In the genomic region with DNA sequence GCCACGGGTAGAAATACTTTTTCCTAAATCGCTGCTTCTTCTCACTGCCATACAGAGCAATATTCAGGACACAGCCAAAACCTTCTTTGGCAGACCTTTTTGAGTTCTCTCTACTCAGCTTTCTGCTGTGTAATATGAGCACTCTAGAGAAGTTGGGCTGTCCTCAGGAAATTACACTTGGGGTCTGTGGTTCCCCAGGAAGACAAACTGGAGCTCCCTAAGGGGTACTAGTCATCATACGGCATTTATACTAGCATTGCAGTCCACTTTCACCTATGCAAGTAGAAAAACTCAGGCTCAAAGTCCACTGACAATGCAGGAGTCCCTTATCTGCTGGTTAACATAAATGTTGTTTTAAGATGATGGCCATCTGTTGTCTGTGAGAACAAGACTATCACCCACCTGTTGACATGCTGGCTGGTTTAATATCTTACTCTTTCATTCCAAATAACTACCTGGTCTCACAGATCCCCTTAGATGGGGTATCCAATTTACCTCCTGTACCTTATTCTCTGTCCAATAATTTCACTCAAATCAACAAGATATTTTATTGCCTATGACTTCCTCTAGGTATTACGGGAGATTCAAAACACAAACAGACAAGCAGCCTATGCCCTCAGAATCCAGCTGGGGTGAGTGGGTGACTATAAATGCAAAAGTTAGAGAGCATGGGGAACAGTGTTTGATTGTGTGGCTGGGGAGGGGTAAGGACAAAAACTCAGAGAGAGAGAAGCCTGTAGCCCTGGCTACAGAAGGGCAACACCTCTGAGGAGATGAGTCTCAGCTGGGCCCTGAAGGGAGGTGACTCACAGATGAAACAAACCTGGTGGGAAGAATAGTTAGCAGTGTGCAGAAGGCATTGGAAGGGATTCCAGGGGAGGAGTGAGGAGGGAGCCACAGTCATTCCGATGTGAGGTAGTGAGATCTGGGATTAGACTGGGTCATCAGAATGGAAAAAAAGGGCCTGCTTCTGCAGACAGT, we compare ENCODE assay signal across 12 cellular contexts. TPM values are rescaled to one million over a fixed set of nuclear protein-coding genes. Genes with fewer than 3 reads are reported as not detected.
A peak's percentile ranks its signal among the peaks of the same experiment; 100 is the strongest.
DNase-seq lines count a peak whose midpoint lies in the region; ATAC-seq, FAIRE-seq and TF ChIP-seq lines count a peak whose summit lies in the region.
"Had no signal": no experiment of that assay in that cellular context is flagged by ENCODE, and none has a peak within 500 bp of the region (broad histone marks: within the 10 kb centered on the region; RNA-seq: fewer than 3 reads in every experiment).

No MANE protein-coding gene starts in this region.

- intact Hi-C loops in activated T-helper 1 cell treated with anti-CD3 and anti-CD28 coated beads, Interleukin-12 subunit alpha, Interleukin-12 subunit beta, Interleukin-2, Interleukin-4 antibody, amounts not matched to agents 30 ng/mL and 10 ng/mL and 1 ng/mL, durations not matched to agents 14 hours and 24 hours and 36 hours (cut with micrococcal nuclease): no loop called here

- no peaks in the 10 kb centered on the region for H3K79me2 ChIP-seq in GM23248 (ENCODE audit: insufficient read depth)
- H3K79me2 ChIP-seq: parathyroid adenoma had no signal

- H3K36me3 ChIP-seq in GM23248 (ENCODE audit: low read depth): no peaks in the 10 kb centered on the region
- no peaks in the 10 kb centered on the region for H3K36me3 ChIP-seq in mucosa of rectum (ENCODE audit: control insufficient read depth in 2 of 2, insufficient read depth in 2 of 2, low read length in 2 of 2)

- H3F3A ChIP-seq in GM23248 (ENCODE audit: insufficient read depth): no peaks in the 10 kb centered on the region

- no peak for TF ChIP-seq CTCF in D721Med (IDR thresholded peaks at IDR 0.05; ENCODE audit: insufficient read depth, missing control alignments)

- H3K4me1 Mint-ChIP-seq in activated T-helper 1 cell treated with anti-CD3 and anti-CD28 coated beads, Interleukin-12 subunit alpha, Interleukin-12 subunit beta, Interleukin-2, Interleukin-4 antibody, amounts not matched to agents 30 ng/mL and 10 ng/mL and 1 ng/mL, durations not matched to agents 14 hours and 24 hours and 36 hours (ENCODE audit: low read depth): peaks cover 36% of the 10 kb centered on the region

- H3K36me3 Mint-ChIP-seq in activated T-helper 1 cell treated with anti-CD3 and anti-CD28 coated beads, Interleukin-12 subunit alpha, Interleukin-12 subunit beta, Interleukin-2, Interleukin-4 antibody, amounts not matched to agents 30 ng/mL and 10 ng/mL and 1 ng/mL, durations not matched to agents 14 hours and 24 hours and 36 hours (ENCODE audit: low read depth): peaks cover 13% of the 10 kb centered on the region
- H3K36me3 Mint-ChIP-seq: activated naive CD4-positive, alpha-beta T cell treated with anti-CD3 and anti-CD28 coated beads, Interleukin-2, amount 50 U/mL, for 72 hours had no signal

- H3K27me3 ChIP-seq in GM23248 (replicated peaks; ENCODE audit: insufficient read depth) (no peaks in the 10 kb centered on the region), mucosa of rectum (ENCODE audit: control insufficient read depth in 2 of 2, insufficient read depth in 2 of 2, low read length in 2 of 2) (no peaks in the 10 kb centered on the region)

- FAIRE-seq in D721Med (lab: Jason Lieb, UNC): peak; percentile 88

- WGBS in GM23248 (ENCODE audit: low coverage in 1 of 2, low lambda C conversion rate in 2 of 2, missing lambda C conversion rate in 2 of 2), 2 experiments: 28 to 31% methylated on average over 5 of the region's 5 CpGs

- H3K4me2 ChIP-seq in GM23248 (ENCODE audit: unreplicated experiment): no peak overlapping the region

- no peaks in the 10 kb centered on the region for H4K20me1 ChIP-seq in GM23248 (ENCODE audit: insufficient read depth)

- no peak overlapping the region for H3K27ac Mint-ChIP-seq in activated T-helper 1 cell treated with anti-CD3 and anti-CD28 coated beads, Interleukin-12 subunit alpha, Interleukin-12 subunit beta, Interleukin-2, Interleukin-4 antibody, amounts not matched to agents 30 ng/mL and 10 ng/mL and 1 ng/mL, durations not matched to agents 14 hours and 24 hours and 36 hours
- H3K27ac Mint-ChIP-seq: activated naive CD4-positive, alpha-beta T cell treated with anti-CD3 and anti-CD28 coated beads, Interleukin-2, amount 50 U/mL, for 72 hours had no signal

- H3K4me1 ChIP-seq in GM23248 (ENCODE audit: insufficient read depth) (no peaks in the 10 kb centered on the region), mucosa of rectum (ENCODE audit: control insufficient read depth in 2 of 2, insufficient read depth in 2 of 2, low read length in 2 of 2) (peaks cover 0 to 4% of the 10 kb centered on the region in 2 donors)
- H3K4me1 ChIP-seq: parathyroid adenoma had no signal

- no peaks in the 10 kb centered on the region for H3K9me2 ChIP-seq in GM23248 (ENCODE audit: insufficient read depth)

- no peak overlapping the region for H3K4me3 ChIP-seq in GM23248
- H3K4me3 ChIP-seq in mucosa of rectum (ENCODE audit: low read length in 2 of 2): peak overlapping the region; percentile 33 to 37

- H3K9me3 ChIP-seq in GM23248 (ENCODE audit: low read depth) (no peaks in the 10 kb centered on the region), mucosa of rectum (ENCODE audit: control insufficient read depth in 2 of 2, low read length in 2 of 2) (no peaks in the 10 kb centered on the region)

- DNase-seq in D721Med (ENCODE audit: insufficient read length, low spot score): no peak
- peak; percentile 26 for DNase-seq in GM23248
- DNase-seq in activated T-helper 1 cell treated with anti-CD3 and anti-CD28 coated beads, Interleukin-12 subunit alpha, Interleukin-12 subunit beta, Interleukin-2, Interleukin-4 antibody, amounts not matched to agents 30 ng/mL and 10 ng/mL and 1 ng/mL, durations not matched to agents 14 hours and 24 hours and 36 hours (ENCODE audit: low spot score): no peak
- no peak for DNase-seq in MV-4-11 (lab: John Stamatoyannopoulos, UW)
- DNase-seq: effector memory CD4-positive, alpha-beta T cell; Karpas-422; NCI-H748 treated with DMSO at 0.1 percent for 48 hours had no signal

- H3K9ac ChIP-seq in GM23248 (no peak overlapping the region), mucosa of rectum (ENCODE audit: low read depth in 1 of 2, low read length in 2 of 2) (no peak overlapping the region)
- H3K9ac ChIP-seq: parathyroid adenoma had no signal

- peaks cover 13% of the 10 kb centered on the region for H3K9me3 Mint-ChIP-seq in activated T-helper 1 cell treated with anti-CD3 and anti-CD28 coated beads, Interleukin-12 subunit alpha, Interleukin-12 subunit beta, Interleukin-2, Interleukin-4 antibody, amounts not matched to agents 30 ng/mL and 10 ng/mL and 1 ng/mL, durations not matched to agents 14 hours and 24 hours and 36 hours
- H3K9me3 Mint-ChIP-seq: activated naive CD4-positive, alpha-beta T cell treated with anti-CD3 and anti-CD28 coated beads, Interleukin-2, amount 50 U/mL, for 72 hours had no signal

- no peak for ATAC-seq in GM18873 (IDR thresholded peaks at IDR 0.05; ENCODE audit: low FRiP score, unreplicated experiment)
- ATAC-seq in GM18861 (IDR thresholded peaks at IDR 0.05; ENCODE audit: unreplicated experiment): no peak

- H2AFZ ChIP-seq in GM23248: no peak overlapping the region
- H2AFZ ChIP-seq: parathyroid adenoma had no signal

- H3K4me3 Mint-ChIP-seq in activated T-helper 1 cell treated with anti-CD3 and anti-CD28 coated beads, Interleukin-12 subunit alpha, Interleukin-12 subunit beta, Interleukin-2, Interleukin-4 antibody, amounts not matched to agents 30 ng/mL and 10 ng/mL and 1 ng/mL, durations not matched to agents 14 hours and 24 hours and 36 hours: peak overlapping the region; percentile 3

- H3K27me3 Mint-ChIP-seq in activated T-helper 1 cell treated with anti-CD3 and anti-CD28 coated beads, Interleukin-12 subunit alpha, Interleukin-12 subunit beta, Interleukin-2, Interleukin-4 antibody, amounts not matched to agents 30 ng/mL and 10 ng/mL and 1 ng/mL, durations not matched to agents 14 hours and 24 hours and 36 hours (ENCODE audit: insufficient read depth): no peaks in the 10 kb centered on the region

- in situ Hi-C loops in GM23248 (cut with MboI): no loop called here

- no peak overlapping the region for H3K27ac ChIP-seq in GM23248
- H3K27ac ChIP-seq in mucosa of rectum (ENCODE audit: low read depth in 2 of 2, low read length in 2 of 2): peak overlapping the region; percentile 5 to 17
- H3K27ac ChIP-seq: parathyroid adenoma had no signal

RNA-seq across cellular contexts. Expression of gene DOCK8, which starts 10.2 kb away (rescaled TPM):
- total RNA-seq in GM23248 (2014; rRNA removed; shearing (Covaris generic)): not detected in 2 replicates
- polyA plus RNA-seq in GM23248 (2016; fragmentation: Nextera tagmentation; extraction: Ambion mirVana): not detected in 2 replicates
- 120 and 122 TPM in 2 replicates for total RNA-seq in activated T-helper 1 cell treated with anti-CD3 and anti-CD28 coated beads, Interleukin-12 subunit alpha, Interleukin-12 subunit beta, Interleukin-2, Interleukin-4 antibody, amounts not matched to agents 30 ng/mL and 10 ng/mL and 1 ng/mL, durations not matched to agents 14 hours and 24 hours and 36 hours

RNA-seq across cellular contexts. Expression of gene ZNG1A, which starts 46.0 kb away (rescaled TPM):
- 34.4 and 45.3 TPM in 2 replicates for total RNA-seq in GM23248 (2014; rRNA removed; shearing (Covaris generic))
- 78.9 and 79.8 TPM in 2 replicates for polyA plus RNA-seq in GM23248 (2016; fragmentation: Nextera tagmentation; extraction: Ambion mirVana)
- total RNA-seq in activated T-helper 1 cell treated with anti-CD3 and anti-CD28 coated beads, Interleukin-12 subunit alpha, Interleukin-12 subunit beta, Interleukin-2, Interleukin-4 antibody, amounts not matched to agents 30 ng/mL and 10 ng/mL and 1 ng/mL, durations not matched to agents 14 hours and 24 hours and 36 hours: 26.8 and 30.4 TPM in 2 replicates

Comparison
In these comparisons a context has a peak if more than half of its experiments do, and no peak if none do; other contexts are left out.
1. RNA of gene DOCK8, which starts 10.2 kb away (total RNA-seq): 120 to 122 TPM in activated T-helper 1 cell treated with anti-CD3 and anti-CD28 coated beads, Interleukin-12 subunit alpha, Interleukin-12 subunit beta, Interleukin-2, Interleukin-4 antibody, amounts not matched to agents 30 ng/mL and 10 ng/mL and 1 ng/mL, durations not matched to agents 14 hours and 24 hours and 36 hours; not detected in GM23248; every median in the first group is over 100 times any median in the second.